ENCODE assay signal across 9 cellular contexts in genomic region chr11:75768909-75769771, GRCh38. TPM values are rescaled to one million over a fixed set of nuclear protein-coding genes. Genes with fewer than 3 reads are reported as not detected.
DNase-seq lines count a peak whose midpoint lies in the region; ATAC-seq and TF ChIP-seq lines count a peak whose summit lies in the region.
"Had no signal": no experiment of that assay in that cellular context is flagged by ENCODE, and none has a peak within 500 bp of the region (broad histone marks: within the 10 kb centered on the region; RNA-seq: fewer than 3 reads in every experiment).

No MANE protein-coding gene starts in this region.

- H3K27ac Mint-ChIP-seq in activated naive CD4-positive, alpha-beta T cell treated with anti-CD3 and anti-CD28 coated beads, Interleukin-2, amount 10 ng/mL, durations not matched to agents 7 days and 5 days, result no peak overlapping the region

- H3K27me3 ChIP-seq in transverse colon, result peaks cover 11% of the 10 kb centered on the region
- H3K27me3 ChIP-seq: body of pancreas had no signal

- ATAC-seq in left lobe of liver (peak; percentile 25), GM18861 (IDR thresholded peaks at IDR 0.05; ENCODE audit: unreplicated experiment) (no peak), HG03045 (IDR thresholded peaks at IDR 0.05; ENCODE audit: unreplicated experiment) (no peak)

- H3K27ac ChIP-seq in transverse colon, result peak overlapping the region in 2 of 4 donors; percentile 21 to 49

- in situ Hi-C loops in astrocyte of the cerebellum (cut with HindIII; ENCODE audit: low sequenced_read_pairs) (no loop called here), transverse colon (cut with MboI; ENCODE audit: low pct_ligation_motif_present in 1 of 4, low pct_unique_long_range_greater_than_20kb in 1 of 4, low sequenced_read_pairs in 3 of 4) (no loop called here)

- no peak for TF ChIP-seq EP300 in transverse colon (IDR thresholded peaks at IDR 0.05; ENCODE audit: low read depth)

- CTCF ChIA-PET in activated naive CD4-positive, alpha-beta T cell treated with anti-CD3 and anti-CD28 coated beads, Interleukin-2, amount 10 ng/mL, durations not matched to agents 7 days and 5 days (lab: Charles Lee), result no interaction called here

- intact Hi-C loops in transverse colon (cut with DNase I; ENCODE audit: low total_unique reads), result no loop called here

- H3K4me3 ChIP-seq in astrocyte of the cerebellum (ENCODE audit: low read depth, low read length), result peak overlapping the region; percentile 38
- H3K4me3 ChIP-seq in transverse colon, result peak overlapping the region; percentile 23 to 60 (median 32)

- H3K4me1 ChIP-seq in transverse colon, result peaks cover 10 to 17% (median 15%) of the 10 kb centered on the region in 4 donors

- H3K4me3 Mint-ChIP-seq in activated naive CD4-positive, alpha-beta T cell treated with anti-CD3 and anti-CD28 coated beads, Interleukin-2, amount 10 ng/mL, durations not matched to agents 7 days and 5 days, result peak overlapping the region; percentile 21

- H3K9me3 Mint-ChIP-seq in activated naive CD4-positive, alpha-beta T cell treated with anti-CD3 and anti-CD28 coated beads, Interleukin-2, amount 10 ng/mL, durations not matched to agents 7 days and 5 days, result no peaks in the 10 kb centered on the region

- no peaks in the 10 kb centered on the region for H3K36me3 ChIP-seq in transverse colon

- WGBS in transverse colon (ENCODE audit: low coverage in 1 of 2), 2 donors, result 22 to 26% methylated on average over 6 to 34 of the region's 46 CpGs

- TF ChIP-seq CTCF in astrocyte of the cerebellum (IDR thresholded peaks at IDR 0.05; ENCODE audit: low read depth, low read length, missing control alignments) (no peak), transverse colon (IDR thresholded peaks at IDR 0.05) (peak in 1 of 5 experiments; percentile 3)

- no peak for DNase-seq in activated naive CD4-positive, alpha-beta T cell treated with anti-CD3 and anti-CD28 coated beads, Interleukin-2, amount 10 ng/mL, durations not matched to agents 7 days and 5 days
- DNase-seq in activated naive CD4-positive, alpha-beta T cell (lab: John Stamatoyannopoulos, UW), result no peak
- no peak for DNase-seq in astrocyte of the cerebellum (ENCODE audit: low read depth)
- no peak for DNase-seq in left lobe of liver (ENCODE audit: low spot score)
- DNase-seq in transverse colon, result no peak
- DNase-seq in NCI-H82 (lab: John Stamatoyannopoulos, UW), result no peak

- H3K4me1 Mint-ChIP-seq in activated naive CD4-positive, alpha-beta T cell treated with anti-CD3 and anti-CD28 coated beads, Interleukin-2, amount 10 ng/mL, durations not matched to agents 7 days and 5 days, result peaks cover 20% of the 10 kb centered on the region

- no peak for TF ChIP-seq POLR2A in transverse colon (IDR thresholded peaks at IDR 0.05)

- H3K36me3 Mint-ChIP-seq in activated naive CD4-positive, alpha-beta T cell treated with anti-CD3 and anti-CD28 coated beads, Interleukin-2, amount 10 ng/mL, durations not matched to agents 7 days and 5 days, result no peaks in the 10 kb centered on the region

- H3K27me3 Mint-ChIP-seq in activated naive CD4-positive, alpha-beta T cell treated with anti-CD3 and anti-CD28 coated beads, Interleukin-2, amount 10 ng/mL, durations not matched to agents 7 days and 5 days, result peaks cover 42% of the 10 kb centered on the region

- H3K9me3 ChIP-seq in transverse colon, result no peaks in the 10 kb centered on the region
- H3K9me3 ChIP-seq: body of pancreas had no signal

RNA-seq across cellular contexts. Expression of gene DGAT2, which starts 0.6 kb away (rescaled TPM):
- total RNA-seq in left lobe of liver (172 TPM), transverse colon (1 to 10 TPM in 2 of 4 donors, not detected in 2; 3.3 to 3.7 TPM)

RNA-seq across cellular contexts. Expression of gene UVRAG, which starts 45.9 kb away (rescaled TPM):
- total RNA-seq in left lobe of liver (8.8 TPM), transverse colon (10 to 100 TPM; 12.7 to 34.6 (median 19.3) TPM)

RNA-seq across cellular contexts. Expression of gene MOGAT2, which starts 51.5 kb away (rescaled TPM):
- 172 TPM for total RNA-seq in left lobe of liver
- 100 to 1,000 TPM; 154 to 251 (median 183) TPM for total RNA-seq in transverse colon
- total RNA-seq: body of pancreas had no signal

Comparison
In these comparisons a context has a peak if more than half of its experiments do, and no peak if none do; other contexts are left out.
1. RNA of gene DGAT2, which starts 0.6 kb away (total RNA-seq): 172 TPM in left lobe of liver (single experiment); 3.3 to 3.7 TPM in transverse colon; every median in the first group is over 10 times any median in the second.